41 cellular contexts compared by ENCODE assay signal in the genomic region with DNA sequence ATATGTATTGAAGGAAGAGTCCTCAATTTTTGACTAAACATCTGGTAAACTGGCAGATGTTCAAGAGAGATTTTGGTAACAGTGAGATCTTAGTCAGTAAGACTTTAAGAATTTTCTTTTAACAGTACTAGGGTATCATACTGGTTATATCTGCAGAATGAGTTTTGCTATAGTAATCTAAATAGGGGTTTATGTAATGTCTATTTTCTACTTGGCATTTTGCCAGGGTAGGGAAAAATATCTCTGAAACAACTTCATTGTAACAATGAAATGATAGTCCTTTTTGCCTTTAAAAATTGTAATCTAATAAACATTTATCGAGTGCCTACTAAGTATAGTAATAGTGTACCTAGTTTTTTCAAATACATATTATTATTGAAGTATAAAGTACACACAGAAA. TPM values are rescaled to one million over a fixed set of nuclear protein-coding genes. Genes with fewer than 3 reads are reported as not detected.
"Had no signal": no experiment of that assay in that cellular context is flagged by ENCODE, and none has a peak within 500 bp of the region (broad histone marks: within the 10 kb centered on the region; RNA-seq: fewer than 3 reads in every experiment).

No MANE protein-coding gene starts in this region.

- H3K27ac Mint-ChIP-seq: activated CD4-positive, alpha-beta memory T cell treated with anti-CD3 and anti-CD28 coated beads, Interleukin-2, amount 10 ng/mL, durations not matched to agents 7 days and 5 days; activated CD4-positive, alpha-beta T cell treated with anti-CD3 and anti-CD28 coated beads for 36 hours; activated CD4-positive, alpha-beta T cell treated with anti-CD3 and anti-CD28 coated beads, Interleukin-2, amount 10 ng/mL, durations not matched to agents 7 days and 5 days; activated CD8-positive, alpha-beta memory T cell treated with anti-CD3 and anti-CD28 coated beads, Interleukin-2, amount 10 ng/mL, durations not matched to agents 7 days and 5 days; activated CD8-positive, alpha-beta T cell treated with anti-CD3 and anti-CD28 coated beads, Interleukin-2, amount 10 ng/mL, durations not matched to agents 7 days and 5 days; activated naive CD4-positive, alpha-beta T cell treated with anti-CD3 and anti-CD28 coated beads, Interleukin-2, amount 10 ng/mL, durations not matched to agents 7 days and 5 days; activated naive CD4-positive, alpha-beta T cell treated with anti-CD3 and anti-CD28 coated beads, Interleukin-2, amount 50 U/mL, for 24 hours; activated naive CD8-positive, alpha-beta T cell; activated naive CD8-positive, alpha-beta T cell treated with anti-CD3 and anti-CD28 coated beads, Interleukin-2, amount 10 ng/mL, durations not matched to agents 7 days and 5 days; activated naive CD8-positive, alpha-beta T cell treated with anti-CD3 and anti-CD28 coated beads, Interleukin-2, amount 50 U/mL, for 24 hours; activated T-cell treated with anti-CD3 and anti-CD28 coated beads, Interleukin-2, amount 50 U/mL, for 24 hours; activated T-helper 2 cell treated with anti-CD3 and anti-CD28 coated beads, Interferon-gamma antibody, Interleukin-2, Interleukin-4, amounts not matched to agents 10 μg/mL and 5 μg/mL and 100 μg/mL, durations not matched to agents 14 hours and 24 hours and 36 hours; T-helper 1 cell treated with Interleukin-12 subunit alpha and Interleukin-12 subunit beta and Interleukin-4 antibody, amounts not matched to agents 30 μg/mL and 1 μg/mL, for 36 hours; T-helper 2 cell treated with Interferon-gamma antibody and Interleukin-4, amounts not matched to agents 5 μg/mL and 100 μg/mL, for 36 hours; WTC11 had no signal

- H3K27ac ChIP-seq: ascending aorta, body of pancreas, brain microvascular endothelial cell, cardiac muscle cell, WERI-Rb-1 had no signal

- H3K9me3 ChIP-seq: ascending aorta, body of pancreas had no signal

- H3K4me3 Mint-ChIP-seq: activated CD4-positive, alpha-beta memory T cell treated with anti-CD3 and anti-CD28 coated beads, Interleukin-2, amount 10 ng/mL, durations not matched to agents 7 days and 5 days; activated CD4-positive, alpha-beta T cell treated with anti-CD3 and anti-CD28 coated beads for 36 hours; activated CD4-positive, alpha-beta T cell treated with anti-CD3 and anti-CD28 coated beads, Interleukin-2, amount 10 ng/mL, durations not matched to agents 7 days and 5 days; activated CD8-positive, alpha-beta memory T cell treated with anti-CD3 and anti-CD28 coated beads, Interleukin-2, amount 10 ng/mL, durations not matched to agents 7 days and 5 days; activated CD8-positive, alpha-beta T cell treated with anti-CD3 and anti-CD28 coated beads, Interleukin-2, amount 10 ng/mL, durations not matched to agents 7 days and 5 days; activated naive CD4-positive, alpha-beta T cell treated with anti-CD3 and anti-CD28 coated beads, Interleukin-2, amount 10 ng/mL, durations not matched to agents 7 days and 5 days; activated naive CD4-positive, alpha-beta T cell treated with anti-CD3 and anti-CD28 coated beads, Interleukin-2, amount 50 U/mL, for 24 hours; activated naive CD8-positive, alpha-beta T cell; activated naive CD8-positive, alpha-beta T cell treated with anti-CD3 and anti-CD28 coated beads, Interleukin-2, amount 10 ng/mL, durations not matched to agents 7 days and 5 days; activated naive CD8-positive, alpha-beta T cell treated with anti-CD3 and anti-CD28 coated beads, Interleukin-2, amount 50 U/mL, for 24 hours; activated T-cell treated with anti-CD3 and anti-CD28 coated beads, Interleukin-2, amount 50 U/mL, for 24 hours; central memory CD8-positive, alpha-beta T cell; T-helper 1 cell treated with Interleukin-12 subunit alpha and Interleukin-12 subunit beta and Interleukin-4 antibody, amounts not matched to agents 30 μg/mL and 1 μg/mL, for 36 hours; T-helper 2 cell treated with Interferon-gamma antibody and Interleukin-4, amounts not matched to agents 5 μg/mL and 100 μg/mL, for 36 hours; WTC11 had no signal

- H3K4me3 ChIP-seq: ascending aorta, body of pancreas, cardiac muscle cell had no signal

- DNase-seq: activated CD4-positive, alpha-beta memory T cell treated with anti-CD3 and anti-CD28 coated beads, Interleukin-2, amount 10 ng/mL, durations not matched to agents 7 days and 5 days; activated CD4-positive, alpha-beta T cell treated with anti-CD3 and anti-CD28 coated beads for 1 hour; activated CD4-positive, alpha-beta T cell treated with anti-CD3 and anti-CD28 coated beads for 36 hours; activated CD4-positive, alpha-beta T cell treated with anti-CD3 and anti-CD28 coated beads for 48 hours; activated CD4-positive, alpha-beta T cell treated with anti-CD3 and anti-CD28 coated beads, Interleukin-2, amount 10 ng/mL, durations not matched to agents 7 days and 5 days; activated CD4-positive, alpha-beta T cell treated with anti-CD3 and anti-CD28 coated beads, Interleukin-2, amount 50 U/mL, for 48 hours; activated CD4-positive, CD25-positive, alpha-beta regulatory T cell; activated CD8-positive, alpha-beta memory T cell treated with anti-CD3 and anti-CD28 coated beads for 24 hours; activated CD8-positive, alpha-beta memory T cell treated with anti-CD3 and anti-CD28 coated beads, Interleukin-2, amount 10 ng/mL, durations not matched to agents 7 days and 5 days; activated CD8-positive, alpha-beta memory T cell treated with anti-CD3 and anti-CD28 coated beads, Interleukin-2, amount 50 U/mL, for 48 hours; activated CD8-positive, alpha-beta T cell treated with anti-CD3 and anti-CD28 coated beads, Interleukin-2, amount 10 ng/mL, durations not matched to agents 7 days and 5 days; activated effector memory CD4-positive, alpha-beta T cell treated with Interleukin-2 at 50 U/mL for 16 hours; activated gamma-delta T cell; activated naive CD4-positive, alpha-beta T cell treated with anti-CD3 and anti-CD28 coated beads, Interleukin-2, amount 10 ng/mL, durations not matched to agents 7 days and 5 days; activated naive CD4-positive, alpha-beta T cell treated with Interleukin-2 at 50 U/mL for 16 hours; activated naive CD8-positive, alpha-beta T cell treated with anti-CD3 and anti-CD28 coated beads, Interleukin-2, amount 10 ng/mL, durations not matched to agents 7 days and 5 days; activated naive CD8-positive, alpha-beta T cell treated with anti-CD3 and anti-CD28 coated beads, Interleukin-2, amount 50 U/mL, for 24 hours; activated T-cell treated with anti-CD3 and anti-CD28 coated beads, Interleukin-2, amount 50 U/mL, for 24 hours; activated T-cell treated with anti-CD3 and anti-CD28 coated beads, Interleukin-2, amount 50 U/mL, for 48 hours; amygdala; anterior cingulate cortex; body of pancreas; brain microvascular endothelial cell; caudate nucleus; cerebellar nuclear complex; T-helper 1 cell; T-helper 2 cell; T-helper 9 cell; WERI-Rb-1 had no signal

- H3K27me3 Mint-ChIP-seq: central memory CD8-positive, alpha-beta T cell had no signal

- FAIRE-seq: bronchial epithelial cell, TTC549 had no signal

- H3K27me3 ChIP-seq: body of pancreas, brain microvascular endothelial cell, cardiac muscle cell had no signal

- H3K4me1 ChIP-seq: body of pancreas had no signal

- H3K4me1 Mint-ChIP-seq: activated CD4-positive, alpha-beta memory T cell treated with anti-CD3 and anti-CD28 coated beads, Interleukin-2, amount 10 ng/mL, durations not matched to agents 7 days and 5 days; activated CD4-positive, alpha-beta T cell treated with anti-CD3 and anti-CD28 coated beads for 36 hours; activated CD4-positive, alpha-beta T cell treated with anti-CD3 and anti-CD28 coated beads, Interleukin-2, amount 10 ng/mL, durations not matched to agents 7 days and 5 days; activated CD8-positive, alpha-beta memory T cell treated with anti-CD3 and anti-CD28 coated beads, Interleukin-2, amount 10 ng/mL, durations not matched to agents 7 days and 5 days; activated naive CD4-positive, alpha-beta T cell treated with anti-CD3 and anti-CD28 coated beads, Interleukin-2, amount 10 ng/mL, durations not matched to agents 7 days and 5 days; activated naive CD4-positive, alpha-beta T cell treated with anti-CD3 and anti-CD28 coated beads, Interleukin-2, amount 50 U/mL, for 24 hours; central memory CD8-positive, alpha-beta T cell; WTC11 had no signal

- H3K36me3 ChIP-seq: ascending aorta, brain microvascular endothelial cell, cardiac muscle cell, WERI-Rb-1 had no signal

- H3K9me3 Mint-ChIP-seq: activated naive CD4-positive, alpha-beta T cell treated with anti-CD3 and anti-CD28 coated beads, Interleukin-2, amount 10 ng/mL, durations not matched to agents 7 days and 5 days; activated T-cell treated with anti-CD3 and anti-CD28 coated beads, Interleukin-2, amount 50 U/mL, for 24 hours; WTC11 had no signal

- ATAC-seq: activated CD4-positive, alpha-beta T cell treated with anti-CD3 and anti-CD28 coated beads for 36 hours; activated CD4-positive, CD25-positive, alpha-beta regulatory T cell treated with anti-CD3 and anti-CD28 coated beads, Interleukin-2, amount 50 U/mL, for 24 hours; activated CD8-positive, alpha-beta memory T cell treated with anti-CD3 and anti-CD28 coated beads, Interleukin-2, amount 10 ng/mL, durations not matched to agents 7 days and 5 days; activated CD8-positive, alpha-beta T cell treated with anti-CD3 and anti-CD28 coated beads, Interleukin-2, amount 10 ng/mL, durations not matched to agents 7 days and 5 days; activated naive CD8-positive, alpha-beta T cell treated with anti-CD3 and anti-CD28 coated beads, Interleukin-2, amount 50 U/mL, for 24 hours; body of pancreas; WTC11 had no signal

- H3K36me3 Mint-ChIP-seq: activated naive CD4-positive, alpha-beta T cell treated with anti-CD3 and anti-CD28 coated beads, Interleukin-2, amount 10 ng/mL, durations not matched to agents 7 days and 5 days; WTC11 had no signal

RNA-seq across cellular contexts. Expression of a gene that starts 32.1 kb away (rescaled TPM):
- total RNA-seq: activated CD4-positive, alpha-beta memory T cell treated with anti-CD3 and anti-CD28 coated beads, Interleukin-2, amount 10 ng/mL, durations not matched to agents 7 days and 5 days; activated CD8-positive, alpha-beta T cell treated with anti-CD3 and anti-CD28 coated beads, Interleukin-2, amount 10 ng/mL, durations not matched to agents 7 days and 5 days had no signal
